In the genomic region with DNA sequence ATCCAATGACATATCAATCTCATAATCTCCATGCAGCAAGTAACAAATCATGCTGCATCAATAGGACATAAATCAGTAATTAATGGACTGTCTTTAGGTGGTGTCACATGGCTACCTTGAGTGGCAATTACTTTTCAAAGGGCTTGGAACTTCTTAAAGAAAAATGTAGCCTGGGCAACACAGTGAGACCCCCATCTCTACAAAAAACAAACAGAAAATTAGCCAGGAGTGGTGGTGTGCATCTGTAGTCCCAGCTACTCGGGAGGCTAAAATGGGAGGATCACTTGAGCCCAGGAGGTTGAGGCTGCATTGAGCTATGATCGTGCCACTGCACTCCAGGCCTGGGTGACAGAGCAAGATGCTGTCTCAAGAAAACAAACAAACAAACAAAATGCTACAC, we compare ENCODE assay signal across 17 cellular contexts.
"Had no signal": no experiment of that assay in that cellular context is flagged by ENCODE, and none has a peak within 500 bp of the region (broad histone marks: within the 10 kb centered on the region; RNA-seq: fewer than 3 reads in every experiment).

No MANE protein-coding gene starts in this region.

- ATAC-seq: activated T-cell treated with anti-CD3 and anti-CD28 coated beads, Interleukin-2, amount 50 U/mL, for 72 hours; effector memory CD8-positive, alpha-beta T cell; natural killer cell; stimulated activated naive CD8-positive, alpha-beta T cell treated with anti-CD3 and anti-CD28 coated beads, Interleukin-15, Interleukin-2, amounts not matched to agents 100 U/mL and 50 U/mL, for 24 hours had no signal

- FAIRE-seq: astrocyte, bronchial epithelial cell had no signal

- H3K9me3 ChIP-seq: neutrophil, suprapubic skin had no signal

- H3K27ac ChIP-seq: epithelial cell of prostate, neutrophil, parathyroid adenoma, suprapubic skin had no signal

- H3K4me3 ChIP-seq: suprapubic skin had no signal

- H3K27me3 ChIP-seq: neutrophil, suprapubic skin had no signal

- H3K9ac ChIP-seq: parathyroid adenoma had no signal

- DNase-seq: activated CD4-positive, alpha-beta T cell treated with anti-CD3 and anti-CD28 coated beads, Interleukin-2, amount 50 U/mL, for 1 hour; activated CD4-positive, CD25-positive, alpha-beta regulatory T cell treated with anti-CD3 and anti-CD28 coated beads, Interleukin-2, amount 50 U/mL, for 72 hours; activated effector memory CD4-positive, alpha-beta T cell treated with anti-CD3 and anti-CD28 coated beads, Interleukin-2, amount 50 U/mL, for 16 hours; activated T-cell treated with anti-CD3 and anti-CD28 coated beads, Interleukin-2, amount 50 U/mL, for 72 hours; cerebellar nuclear complex; effector memory CD8-positive, alpha-beta T cell; foreskin fibroblast; head of caudate nucleus; mesendoderm; natural killer cell; stimulated activated naive CD8-positive, alpha-beta T cell treated with anti-CD3 and anti-CD28 coated beads, Interleukin-15, Interleukin-2, amounts not matched to agents 100 U/mL and 50 U/mL, for 24 hours had no signal
